ENCODE assay signal across 7 cellular contexts in genomic region chr5:52693279-52693678, GRCh38.
DNase-seq lines count a peak whose midpoint lies in the region; ATAC-seq and TF ChIP-seq lines count a peak whose summit lies in the region.

No MANE protein-coding gene starts in this region.

- peak; percentile 37; the same call in 1 of the 2 replicates for TF ChIP-seq CTCF in GM12874 (IDR thresholded peaks at IDR 0.05; ENCODE audit: insufficient read depth, low read depth, low read length)
- TF ChIP-seq CTCF in WERI-Rb-1 (IDR thresholded peaks at IDR 0.05; ENCODE audit: low read depth, low read length) = peak; percentile 63
- TF ChIP-seq CTCF in fibroblast of villous mesenchyme (IDR thresholded peaks at IDR 0.05; ENCODE audit: insufficient read depth, low read depth, low read length) = peak; percentile 76
- TF ChIP-seq CTCF in retinal pigment epithelial cell (conservative IDR thresholded peaks at IDR 0.05; ENCODE audit: low read depth, low read length) = peak; percentile 72

- no peaks in the 10 kb centered on the region for H3K36me3 ChIP-seq in WERI-Rb-1

- ATAC-seq in HG02678 (IDR thresholded peaks at IDR 0.05; ENCODE audit: unreplicated experiment) = peak; percentile 79

- H3K4me3 ChIP-seq in WERI-Rb-1 (ENCODE audit: low read depth, low read length) (no peak overlapping the region), fibroblast of villous mesenchyme (ENCODE audit: low read depth, low read length) (no peak overlapping the region), retinal pigment epithelial cell (ENCODE audit: low read length) (no peak overlapping the region)

- DNase-seq in WERI-Rb-1 (peak; percentile 33), fibroblast of villous mesenchyme (ENCODE audit: low read depth) (peak; percentile 57), retinal pigment epithelial cell (ENCODE audit: low read depth) (no peak), KBM-7 (no peak), HUDEP-2 (lab: John Stamatoyannopoulos, UW; ENCODE audit: unreplicated experiment in 76 of 76) (no peak)

- in situ Hi-C loops in KBM-7 (cut with MboI; ENCODE audit: low pct_unique_long_range_greater_than_20kb, low sequenced_read_pairs) = loop anchor here (25.0 kb wide), 1 partner anchor 194 kb away; no protein-coding TSS in a partner anchor

- no peak overlapping the region for H3K27ac ChIP-seq in WERI-Rb-1

- no peaks in the 10 kb centered on the region for H3K9me3 ChIP-seq in WERI-Rb-1 (ENCODE audit: severe bottlenecking)

- no peaks in the 10 kb centered on the region for H3K27me3 ChIP-seq in WERI-Rb-1 (ENCODE audit: insufficient read depth, low read depth, severe bottlenecking)

Comparison
In these comparisons a context has a peak if more than half of its experiments do, and no peak if none do; other contexts are left out.
1. DNase-seq: peak in WERI-Rb-1 (single experiment) and fibroblast of villous mesenchyme (single experiment); none in retinal pigment epithelial cell (single experiment), KBM-7 (single experiment) and HUDEP-2 (0 of 76).
2. Peak in every context shown above with its lines, with median percentiles within 50 percentile points of each other: CTCF ChIP-seq.